In genomic region chr1:19981507-19982312, GRCh38 we compare ENCODE assay signal across 1 cellular context.
TF ChIP-seq lines count a peak whose summit lies in the region.

No MANE protein-coding gene starts in this region.

TF ChIP-seq in HepG2, 621 proteins besides CTCF, POLR2A, EP300 and RAD21 (continued from another document and continues in another):
- TF ChIP-seq TIGD3 (CRISPR knock-in tag; IDR thresholded peaks at IDR 0.05; ENCODE audit: borderline replicate concordance) (no peak), ZNF678 (CRISPR knock-in tag; IDR thresholded peaks at IDR 0.05) (no peak), ZFP1 (CRISPR knock-in tag; IDR thresholded peaks at IDR 0.05) (no peak), ZNF225 (CRISPR knock-in tag; IDR thresholded peaks at IDR 0.05) (no peak), KDM5B (CRISPR knock-in tag; IDR thresholded peaks at IDR 0.05; ENCODE audit: borderline replicate concordance) (no peak), FOSL1 (CRISPR knock-in tag; IDR thresholded peaks at IDR 0.05; ENCODE audit: borderline replicate concordance) (no peak), PHB2 (IDR thresholded peaks at IDR 0.05; ENCODE audit: partially characterized antibody) (no peak), CSRNP2 (CRISPR knock-in tag; conservative IDR thresholded peaks at IDR 0.05; ENCODE audit: low read depth) (no peak), MLLT10 (CRISPR knock-in tag; IDR thresholded peaks at IDR 0.05) (no peak), ZNF558 (CRISPR knock-in tag; IDR thresholded peaks at IDR 0.05; ENCODE audit: borderline replicate concordance) (no peak), ZBTB34 (CRISPR knock-in tag; IDR thresholded peaks at IDR 0.05) (no peak), ZBTB21 (CRISPR knock-in tag; IDR thresholded peaks at IDR 0.05) (peak; percentile 96), ZNF639 (CRISPR knock-in tag; conservative IDR thresholded peaks at IDR 0.05) (no peak), ZNF792 (CRISPR knock-in tag; IDR thresholded peaks at IDR 0.05) (peak; percentile 14; the same call in 1 of the 2 replicates), PITX1 (CRISPR knock-in tag; IDR thresholded peaks at IDR 0.05) (no peak), ZNF143 (CRISPR knock-in tag; IDR thresholded peaks at IDR 0.05) (no peak), CSRNP1 (CRISPR knock-in tag; IDR thresholded peaks at IDR 0.05) (no peak), GRHL1 (CRISPR knock-in tag; conservative IDR thresholded peaks at IDR 0.05) (no peak), GABPA (IDR thresholded peaks at IDR 0.05; ENCODE audit: low read depth, low read length) (no peak), GABPA (CRISPR knock-in tag; IDR thresholded peaks at IDR 0.05; ENCODE audit: low read depth) (0 out of 2 replicates have a peak, but pooled peaks have one; percentile 25), FOXA3 (CRISPR knock-in tag; IDR thresholded peaks at IDR 0.05) (peak; percentile 52; the same call in 1 of the 2 replicates), ETV5 (CRISPR knock-in tag; IDR thresholded peaks at IDR 0.05; ENCODE audit: borderline replicate concordance) (no peak), HNRNPK (IDR thresholded peaks at IDR 0.05; ENCODE audit: low read depth, low read length, poor library complexity, severe bottlenecking) (no peak), ZHX1 (CRISPR knock-in tag; IDR thresholded peaks at IDR 0.05; ENCODE audit: low read depth) (peak; percentile 50; the same call in 1 of the 2 replicates), NR2F1 (CRISPR knock-in tag; IDR thresholded peaks at IDR 0.05) (no peak; a peak in 3 of 4 replicates), REPIN1 (CRISPR knock-in tag; IDR thresholded peaks at IDR 0.05; ENCODE audit: borderline replicate concordance, low read depth) (no peak), ATF1 (CRISPR knock-in tag; IDR thresholded peaks at IDR 0.05) (peak; percentile 87), MYPOP (CRISPR knock-in tag; IDR thresholded peaks at IDR 0.05) (no peak), UBTF (CRISPR knock-in tag; IDR thresholded peaks at IDR 0.05) (no peak), ZNF20 (CRISPR knock-in tag; IDR thresholded peaks at IDR 0.05) (no peak), NR2C2 (CRISPR knock-in tag; IDR thresholded peaks at IDR 0.05; ENCODE audit: borderline replicate concordance) (peak; percentile 70), ZNF274 (CRISPR knock-in tag; IDR thresholded peaks at IDR 0.05) (no peak), ZFP41 (CRISPR knock-in tag; IDR thresholded peaks at IDR 0.05; ENCODE audit: borderline replicate concordance) (no peak), NONO (IDR thresholded peaks at IDR 0.05) (no peak), NONO (CRISPR knock-in tag; conservative IDR thresholded peaks at IDR 0.05) (no peak), MEIS1 (CRISPR knock-in tag; IDR thresholded peaks at IDR 0.05; ENCODE audit: borderline replicate concordance) (no peak), CHD4 (IDR thresholded peaks at IDR 0.05; ENCODE audit: borderline replicate concordance, low read length) (no peak), NAIF1 (CRISPR knock-in tag; IDR thresholded peaks at IDR 0.05; ENCODE audit: borderline replicate concordance) (no peak), HOXA9 (CRISPR knock-in tag; IDR thresholded peaks at IDR 0.05; ENCODE audit: borderline replicate concordance) (no peak), FOXC1 (CRISPR knock-in tag; IDR thresholded peaks at IDR 0.05; ENCODE audit: borderline replicate concordance) (no peak), NR2F6 (IDR thresholded peaks at IDR 0.05) (peak; percentile 67), NR2F6 (CRISPR knock-in tag; IDR thresholded peaks at IDR 0.05) (peak; percentile 68), RXRA (CRISPR knock-in tag; IDR thresholded peaks at IDR 0.05) (peak; percentile 78; the same call in 1 of the 2 replicates), CCDC6 (CRISPR knock-in tag; IDR thresholded peaks at IDR 0.05) (no peak), RARA (CRISPR knock-in tag; IDR thresholded peaks at IDR 0.05) (peak; percentile 75), HMGXB3 (CRISPR knock-in tag; IDR thresholded peaks at IDR 0.05; ENCODE audit: borderline replicate concordance) (no peak), ZC3H13 (CRISPR knock-in tag; IDR thresholded peaks at IDR 0.05) (no peak)
